Comparison of ENCODE assay signal across 8 cellular contexts in the genomic region with DNA sequence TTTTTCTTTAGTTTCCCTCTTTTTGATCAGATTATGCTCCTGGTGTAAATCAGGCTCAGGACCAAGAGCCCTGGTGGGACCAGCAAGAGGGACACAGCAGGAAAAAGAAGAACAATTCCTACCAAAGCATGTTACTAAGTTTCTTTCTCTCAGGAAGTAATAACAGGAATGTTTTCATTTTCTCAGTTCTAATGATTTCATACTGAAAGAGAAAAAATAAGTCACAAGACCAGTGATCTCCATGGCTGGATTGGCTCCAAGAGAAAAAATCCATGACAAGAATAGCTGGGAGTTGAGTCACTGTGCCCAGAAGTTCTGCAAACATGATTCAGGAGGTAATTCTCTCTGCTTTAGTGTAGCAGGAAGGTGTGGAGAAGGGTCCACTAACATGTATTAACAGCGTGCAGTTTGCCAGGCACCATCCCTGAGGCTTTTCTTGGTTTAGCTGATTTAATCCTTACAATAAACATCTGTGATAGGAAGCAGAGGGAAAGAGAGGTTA. TPM values are rescaled to one million over a fixed set of nuclear protein-coding genes. Genes with fewer than 3 reads are reported as not detected.
A peak's percentile ranks its signal among the peaks of the same experiment; 100 is the strongest.
DNase-seq lines count a peak whose midpoint lies in the region; ATAC-seq and TF ChIP-seq lines count a peak whose summit lies in the region.

No MANE protein-coding gene starts in this region.

- peak; percentile 8 for DNase-seq in NCI-H2196 (lab: John Stamatoyannopoulos, UW; ENCODE audit: unreplicated experiment)
- DNase-seq in NCI-H2196 treated with DMSO at 0.1 percent for 48 hours (lab: John Stamatoyannopoulos, UW; ENCODE audit: unreplicated experiment) = no peak
- no peak for DNase-seq in dorsolateral prefrontal cortex
- peak; percentile 60 for DNase-seq in mesendoderm
- DNase-seq in uterus = peak; percentile 51 to 81
- DNase-seq in hippocampal formation (lab: John Stamatoyannopoulos, UW) = no peak
- no peak for DNase-seq in stimulated activated naive CD4-positive, alpha-beta T cell treated with Interleukin-2 at 50 U/mL for 16 hours (lab: John Stamatoyannopoulos, UW)

- no peak overlapping the region for H2AK5ac ChIP-seq in mesendoderm (ENCODE audit: low read length)

- H3K18ac ChIP-seq in mesendoderm (ENCODE audit: low read length) = no peak overlapping the region

- no CpG with 5 or more reads among the region's 1 CpG for WGBS in mesendoderm (ENCODE audit: extremely low coverage, insufficient coverage, low lambda C conversion rate)

- TF ChIP-seq CTCF in dorsolateral prefrontal cortex (IDR thresholded peaks at IDR 0.05 in 54 of 56, conservative IDR thresholded peaks at IDR 0.05 in 2 of 56; ENCODE audit: low read depth in 1 of 56, partially characterized antibody in 56 of 56) (no peak), uterus (IDR thresholded peaks at IDR 0.05) (no peak)

- H3K36me3 ChIP-seq in mesendoderm (ENCODE audit: control insufficient read depth, insufficient read depth, low read length) = no peaks in the 10 kb centered on the region
- no peaks in the 10 kb centered on the region for H3K36me3 ChIP-seq in uterus

- H3K23ac ChIP-seq in mesendoderm (ENCODE audit: low read length) = no peak overlapping the region

- H3K4me3 ChIP-seq in dorsolateral prefrontal cortex (peak overlapping the region in 8 of 59 donors; percentile 1 to 32 (median 14)), mesendoderm (ENCODE audit: low read length) (no peak overlapping the region), uterus (no peak overlapping the region)

- H2BK5ac ChIP-seq in mesendoderm (ENCODE audit: low read length) = no peak overlapping the region

- no peak overlapping the region for H4K8ac ChIP-seq in mesendoderm (ENCODE audit: low read depth, low read length)

- H3K79me1 ChIP-seq in mesendoderm (ENCODE audit: low read length) = no peaks in the 10 kb centered on the region

- H3K4ac ChIP-seq in mesendoderm (ENCODE audit: low read depth, low read length) = no peak overlapping the region

- no peak overlapping the region for H4K5ac ChIP-seq in mesendoderm (ENCODE audit: low read length)

- ATAC-seq in GM18519 (IDR thresholded peaks at IDR 0.05; ENCODE audit: low FRiP score, unreplicated experiment) = no peak

- H3K27ac ChIP-seq in dorsolateral prefrontal cortex (peak overlapping the region in 58 of 59 donors; percentile 1 to 94 (median 81)), mesendoderm (ENCODE audit: low read depth, low read length) (no peak overlapping the region), uterus (peak overlapping the region; percentile 81 to 90)

- intact Hi-C loops in dorsolateral prefrontal cortex (cut with DNase I) = no loop called here
- intact Hi-C loops in uterus (cut with DNase I; ENCODE audit: low total_unique reads) = no loop called here

- H3K4me1 ChIP-seq in mesendoderm (ENCODE audit: control insufficient read depth, low read depth, low read length) (peaks cover 4% of the 10 kb centered on the region), uterus (peaks cover 5 to 7% of the 10 kb centered on the region in 2 donors)

- peak in 1 of 2 donors; percentile 11 for TF ChIP-seq POLR2A in uterus (IDR thresholded peaks at IDR 0.05)

- no peak overlapping the region for H3K4me2 ChIP-seq in mesendoderm (ENCODE audit: low read length)

- H2BK15ac ChIP-seq in mesendoderm (replicated peaks; ENCODE audit: low read depth) = peak overlapping the region; percentile 99

- H3K9me3 ChIP-seq in uterus = no peaks in the 10 kb centered on the region

- no peaks in the 10 kb centered on the region for H3K27me3 ChIP-seq in dorsolateral prefrontal cortex
- no peaks in the 10 kb centered on the region for H3K27me3 ChIP-seq in mesendoderm (ENCODE audit: insufficient read depth, low read length, poor library complexity)
- peaks cover 0 to 4% of the 10 kb centered on the region in 2 donors for H3K27me3 ChIP-seq in uterus

- peak overlapping the region; percentile 16 for H3K9ac ChIP-seq in mesendoderm (ENCODE audit: low read length)

- H2BK120ac ChIP-seq in mesendoderm (ENCODE audit: low read depth, low read length) = no peak overlapping the region

- H3K56ac ChIP-seq in mesendoderm (ENCODE audit: low read length) = peak overlapping the region; percentile 7

- H3K79me2 ChIP-seq in mesendoderm (ENCODE audit: control insufficient read depth, insufficient read depth, low read length) = no peaks in the 10 kb centered on the region

RNA-seq across cellular contexts. Expression of gene IFIT2, which starts 23.8 kb away (rescaled TPM):
- total RNA-seq in dorsolateral prefrontal cortex = 10 to 100 TPM in 108 of 120 experiments, 1 to 10 TPM in 12; 7.7 to 52.2 (median 13.2) TPM
- 2.3 TPM for polyA plus RNA-seq in mesendoderm (2013, experiment 1 of 2)
- polyA plus RNA-seq in mesendoderm (2013, experiment 2 of 2) = 2.3 TPM
- 10 to 100 TPM in 1 of 4 donors, 1 to 10 TPM in 3; 1.5 to 17.7 (median 6.1) TPM for total RNA-seq in uterus

RNA-seq across cellular contexts. Expression of gene LIPA, which starts 26.5 kb away (rescaled TPM):
- total RNA-seq in dorsolateral prefrontal cortex (100 to 1,000 TPM in 33 of 120 experiments, 10 to 100 TPM in 87; 39.5 to 269 (median 82.3) TPM), uterus (10 to 100 TPM; 40.0 to 63.1 (median 46.9) TPM)
- polyA plus RNA-seq in mesendoderm (2013, experiment 1 of 2) = 39.3 TPM
- 38.4 TPM for polyA plus RNA-seq in mesendoderm (2013, experiment 2 of 2)

RNA-seq across cellular contexts. Expression of gene IFIT3, which starts 49.7 kb away (rescaled TPM):
- total RNA-seq in dorsolateral prefrontal cortex (100 to 1,000 TPM in 3 of 120 experiments, 10 to 100 TPM in 113, 1 to 10 TPM in 4; 8.6 to 195 (median 16.5) TPM), uterus (10 to 100 TPM in 2 of 4 donors, 1 to 10 TPM in 2; 6.9 to 25.3 (median 15.6) TPM)
- 5.0 TPM for polyA plus RNA-seq in mesendoderm (2013, experiment 1 of 2)
- polyA plus RNA-seq in mesendoderm (2013, experiment 2 of 2) = 4.9 TPM

Comparison
In these comparisons a context has a peak if more than half of its experiments do, and no peak if none do; other contexts are left out.
1. DNase-seq: peak in NCI-H2196 (single experiment), mesendoderm (single experiment) and uterus (2 of 2); none in NCI-H2196 treated with DMSO at 0.1 percent for 48 hours (single experiment), dorsolateral prefrontal cortex (0 of 10), hippocampal formation (0 of 2) and stimulated activated naive CD4-positive, alpha-beta T cell treated with Interleukin-2 at 50 U/mL for 16 hours (single experiment).